In genomic region chr16:73831197-73831596, GRCh38 we compare ENCODE assay signal across 8 cellular contexts.
"Had no signal": no experiment of that assay in that cellular context is flagged by ENCODE, and none has a peak within 500 bp of the region (broad histone marks: within the 10 kb centered on the region; RNA-seq: fewer than 3 reads in every experiment).

No MANE protein-coding gene starts in this region.

- H3K27ac Mint-ChIP-seq: IgD-negative memory B cell had no signal

- ATAC-seq: HepG2, K562 had no signal

- DNase-seq: IMR-90, KBM-7, KG1 had no signal

- FAIRE-seq: HepG2, HTR-8/SVneo, K562 had no signal

- H3K36me3 Mint-ChIP-seq: IgD-negative memory B cell had no signal

- H3K4me1 Mint-ChIP-seq: IgD-negative memory B cell had no signal

- H3K27ac ChIP-seq: HL-60 had no signal

- H3K4me3 ChIP-seq: K562 had no signal

- H3K27me3 Mint-ChIP-seq: IgD-negative memory B cell had no signal
